ENCODE assay signal across 1 cellular context in the genomic region with DNA sequence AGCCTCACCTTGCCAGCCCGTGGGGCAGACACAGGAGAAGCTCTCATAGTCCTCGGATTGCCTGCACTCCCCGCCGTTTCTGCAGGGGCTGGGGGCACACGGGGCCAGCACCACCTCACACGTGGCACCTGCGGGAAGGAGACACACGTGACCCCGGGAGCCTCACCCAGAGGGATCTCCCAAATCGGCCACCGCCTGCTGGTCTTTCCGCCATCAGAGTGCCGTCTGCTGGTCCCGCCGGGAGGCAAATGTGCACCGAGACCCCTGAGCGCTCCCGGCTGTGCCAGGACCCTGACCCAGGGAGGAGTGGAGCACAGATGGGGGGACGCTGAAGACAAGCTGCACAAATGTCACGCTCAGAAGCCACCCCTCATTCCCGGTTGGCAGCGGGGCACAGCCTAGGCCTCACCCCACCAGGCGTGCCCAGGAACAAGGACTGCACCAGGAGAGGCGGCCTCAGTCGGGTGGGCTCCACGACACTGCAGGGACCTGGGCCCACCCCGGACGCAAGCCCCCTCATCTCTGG.
TF ChIP-seq lines count a peak whose summit lies in the region.

No MANE protein-coding gene starts in this region.

TF ChIP-seq in liver, 16 proteins besides CTCF, POLR2A, EP300 and RAD21 (continued from another document):
- TF ChIP-seq, protein P1, sequence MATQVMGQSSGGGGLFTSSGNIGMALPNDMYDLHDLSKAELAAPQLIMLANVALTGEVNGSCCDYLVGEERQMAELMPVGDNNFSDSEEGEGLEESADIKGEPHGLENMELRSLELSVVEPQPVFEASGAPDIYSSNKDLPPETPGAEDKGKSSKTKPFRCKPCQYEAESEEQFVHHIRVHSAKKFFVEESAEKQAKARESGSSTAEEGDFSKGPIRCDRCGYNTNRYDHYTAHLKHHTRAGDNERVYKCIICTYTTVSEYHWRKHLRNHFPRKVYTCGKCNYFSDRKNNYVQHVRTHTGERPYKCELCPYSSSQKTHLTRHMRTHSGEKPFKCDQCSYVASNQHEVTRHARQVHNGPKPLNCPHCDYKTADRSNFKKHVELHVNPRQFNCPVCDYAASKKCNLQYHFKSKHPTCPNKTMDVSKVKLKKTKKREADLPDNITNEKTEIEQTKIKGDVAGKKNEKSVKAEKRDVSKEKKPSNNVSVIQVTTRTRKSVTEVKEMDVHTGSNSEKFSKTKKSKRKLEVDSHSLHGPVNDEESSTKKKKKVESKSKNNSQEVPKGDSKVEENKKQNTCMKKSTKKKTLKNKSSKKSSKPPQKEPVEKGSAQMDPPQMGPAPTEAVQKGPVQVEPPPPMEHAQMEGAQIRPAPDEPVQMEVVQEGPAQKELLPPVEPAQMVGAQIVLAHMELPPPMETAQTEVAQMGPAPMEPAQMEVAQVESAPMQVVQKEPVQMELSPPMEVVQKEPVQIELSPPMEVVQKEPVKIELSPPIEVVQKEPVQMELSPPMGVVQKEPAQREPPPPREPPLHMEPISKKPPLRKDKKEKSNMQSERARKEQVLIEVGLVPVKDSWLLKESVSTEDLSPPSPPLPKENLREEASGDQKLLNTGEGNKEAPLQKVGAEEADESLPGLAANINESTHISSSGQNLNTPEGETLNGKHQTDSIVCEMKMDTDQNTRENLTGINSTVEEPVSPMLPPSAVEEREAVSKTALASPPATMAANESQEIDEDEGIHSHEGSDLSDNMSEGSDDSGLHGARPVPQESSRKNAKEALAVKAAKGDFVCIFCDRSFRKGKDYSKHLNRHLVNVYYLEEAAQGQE (IDR thresholded peaks at IDR 0.05), result no peak
TF ChIP-seq in liver: peak in this region for 0.
